11 cellular contexts compared by ENCODE assay signal in the genomic region with DNA sequence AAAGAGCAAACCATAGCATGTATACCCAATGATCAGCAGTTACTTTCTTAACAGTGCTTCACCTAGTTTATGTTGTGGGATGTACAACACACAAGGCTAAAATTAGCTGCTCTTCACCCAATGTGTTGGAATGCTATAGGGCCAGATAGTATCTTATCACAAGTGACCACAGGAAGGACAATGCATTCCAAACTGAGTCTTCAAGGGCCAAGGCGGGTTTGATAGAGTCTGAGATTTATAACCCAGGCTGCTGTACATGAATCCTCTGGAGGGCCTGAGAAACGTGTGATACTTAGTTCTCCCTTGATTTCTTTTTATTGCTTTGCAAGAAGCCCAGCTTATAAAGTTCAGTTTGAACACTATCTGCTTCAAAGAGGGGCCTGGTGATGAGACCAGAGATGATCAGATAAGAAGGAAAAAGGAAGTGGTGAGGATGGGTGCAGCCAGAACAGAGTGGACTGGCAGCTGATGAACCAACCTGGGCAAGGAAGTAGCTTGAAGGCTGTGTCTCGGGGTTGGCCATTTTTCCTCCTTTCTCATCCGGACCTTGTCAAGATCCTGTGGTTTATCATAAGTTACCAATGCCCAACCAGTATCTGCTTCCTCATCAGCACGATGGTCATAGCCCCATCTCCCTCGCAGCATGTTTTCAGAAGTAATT.
DNase-seq lines count a peak whose midpoint lies in the region; ATAC-seq and TF ChIP-seq lines count a peak whose summit lies in the region.
"Had no signal": no experiment of that assay in that cellular context is flagged by ENCODE, and none has a peak within 500 bp of the region (broad histone marks: within the 10 kb centered on the region; RNA-seq: fewer than 3 reads in every experiment).

No MANE protein-coding gene starts in this region.

- no peak for ATAC-seq in left lung
- no peak for ATAC-seq in effector memory CD8-positive, alpha-beta T cell (replicated peaks)

- no peaks in the 10 kb centered on the region for H3K36me3 Mint-ChIP-seq in activated T-cell treated with anti-CD3 and anti-CD28 coated beads, Interleukin-2, amount 50 U/mL, for 24 hours (ENCODE audit: low read depth)
- no peaks in the 10 kb centered on the region for H3K36me3 Mint-ChIP-seq in effector memory CD8-positive, alpha-beta T cell (ENCODE audit: insufficient read depth)
- H3K36me3 Mint-ChIP-seq: CD4-positive, alpha-beta memory T cell had no signal

- H3K9me3 ChIP-seq in left lung (no peaks in the 10 kb centered on the region), tibial nerve (no peaks in the 10 kb centered on the region)

- peaks cover 2% of the 10 kb centered on the region for H3K9me3 Mint-ChIP-seq in activated T-cell treated with anti-CD3 and anti-CD28 coated beads, Interleukin-2, amount 50 U/mL, for 24 hours
- H3K9me3 Mint-ChIP-seq in effector memory CD8-positive, alpha-beta T cell = peaks cover 6% of the 10 kb centered on the region in 2 donors

- no peak overlapping the region for H3K4me3 Mint-ChIP-seq in activated T-cell treated with anti-CD3 and anti-CD28 coated beads, Interleukin-2, amount 50 U/mL, for 24 hours
- H3K4me3 Mint-ChIP-seq in effector memory CD8-positive, alpha-beta T cell = no peak overlapping the region
- H3K4me3 Mint-ChIP-seq: CD4-positive, alpha-beta memory T cell had no signal

- TF ChIP-seq POLR2A in tibial nerve (IDR thresholded peaks at IDR 0.05) = no peak

- WGBS in tibial nerve, 2 donors = 78 to 90% methylated on average over 6 of the region's 6 CpGs

- no peak for TF ChIP-seq EP300 in tibial nerve (IDR thresholded peaks at IDR 0.05)

- no peak overlapping the region for H3K4me3 ChIP-seq in left lung
- H3K4me3 ChIP-seq in tibial nerve = no peak overlapping the region

- no peaks in the 10 kb centered on the region for H3K27me3 Mint-ChIP-seq in activated T-cell treated with anti-CD3 and anti-CD28 coated beads, Interleukin-2, amount 50 U/mL, for 24 hours
- H3K27me3 Mint-ChIP-seq in effector memory CD8-positive, alpha-beta T cell = no peaks in the 10 kb centered on the region
- H3K27me3 Mint-ChIP-seq: CD4-positive, alpha-beta memory T cell had no signal

- H3K27ac ChIP-seq in left lung (peak overlapping the region; percentile 48 to 86), tibial nerve (peak overlapping the region in 3 of 4 donors; percentile 48 to 87 (median 76))
- H3K27ac ChIP-seq: RWPE1 had no signal

- H3K27ac Mint-ChIP-seq in activated T-cell treated with anti-CD3 and anti-CD28 coated beads, Interleukin-2, amount 50 U/mL, for 24 hours = no peak overlapping the region
- H3K27ac Mint-ChIP-seq in effector memory CD8-positive, alpha-beta T cell = no peak overlapping the region
- H3K27ac Mint-ChIP-seq: CD4-positive, alpha-beta memory T cell had no signal

- H3K36me3 ChIP-seq in left lung = no peaks in the 10 kb centered on the region
- no peaks in the 10 kb centered on the region for H3K36me3 ChIP-seq in tibial nerve

- intact Hi-C loops in left lung (cut with DNase I) = no loop called here

- H3K4me1 Mint-ChIP-seq in activated T-cell treated with anti-CD3 and anti-CD28 coated beads, Interleukin-2, amount 50 U/mL, for 24 hours (ENCODE audit: low read depth) = no peaks in the 10 kb centered on the region
- H3K4me1 Mint-ChIP-seq in effector memory CD8-positive, alpha-beta T cell (ENCODE audit: low read depth in 2 of 2) = no peaks in the 10 kb centered on the region
- H3K4me1 Mint-ChIP-seq: CD4-positive, alpha-beta memory T cell had no signal

- H3K4me1 ChIP-seq in left lung (peaks cover 14 to 51% of the 10 kb centered on the region in 2 donors), tibial nerve (peaks cover 0 to 40% (median 10%) of the 10 kb centered on the region in 4 donors)

- DNase-seq in LoVo (ENCODE audit: low spot score) (peak; percentile 35), amniotic epithelial cell (ENCODE audit: low read depth) (peak; percentile 44), left lung (no peak), tibial nerve (ENCODE audit: low spot score in 2 of 2) (no peak), NCI-H2171 treated with DMSO at 0.1 percent for 48 hours (lab: John Stamatoyannopoulos, UW) (no peak)
- DNase-seq in activated T-cell treated with anti-CD3 and anti-CD28 coated beads, Interleukin-2, amount 50 U/mL, for 24 hours = no peak
- no peak for DNase-seq in effector memory CD8-positive, alpha-beta T cell
- DNase-seq: CD4-positive, alpha-beta memory T cell; stimulated activated CD4-positive, alpha-beta T cell treated with anti-CD3 and anti-CD28 coated beads, Interleukin-4, amount 100 ng/mL, for 1 hour; stimulated activated naive CD4-positive, alpha-beta T cell had no signal

- H3K27me3 ChIP-seq in left lung (no peaks in the 10 kb centered on the region), tibial nerve (no peaks in the 10 kb centered on the region)

- TF ChIP-seq CTCF in left lung (IDR thresholded peaks at IDR 0.05) (no peak), tibial nerve (IDR thresholded peaks at IDR 0.05) (no peak)

Comparison
In these comparisons a context has a peak if more than half of its experiments do, and no peak if none do; other contexts are left out.
1. DNase-seq: peak in LoVo (single experiment) and amniotic epithelial cell (single experiment); none in left lung (0 of 2), tibial nerve (0 of 2), activated T-cell treated with anti-CD3 and anti-CD28 coated beads, Interleukin-2, amount 50 U/mL, for 24 hours (single experiment), effector memory CD8-positive, alpha-beta T cell (0 of 3) and NCI-H2171 treated with DMSO at 0.1 percent for 48 hours (single experiment).